ENCODE assay signal across 8 cellular contexts in the genomic region with DNA sequence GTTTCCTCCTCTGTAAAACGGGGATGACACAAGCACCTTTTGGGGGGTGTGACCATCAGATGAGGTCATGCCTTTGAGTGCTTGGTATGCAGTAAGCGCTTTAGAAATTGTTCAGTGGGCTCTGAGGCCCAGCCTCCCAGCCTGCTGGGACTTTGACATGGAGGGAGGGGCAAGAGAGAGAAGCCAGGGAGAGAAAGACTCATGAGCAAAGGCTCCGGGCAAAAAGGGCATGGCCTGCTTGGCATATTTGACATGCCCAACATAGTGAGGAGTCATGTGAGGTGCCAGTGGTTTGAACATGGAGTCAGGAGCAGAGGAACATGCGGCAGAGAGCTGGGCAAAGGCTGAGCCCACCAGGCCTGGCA. TPM values are rescaled to one million over a fixed set of nuclear protein-coding genes. Genes with fewer than 3 reads are reported as not detected.
DNase-seq lines count a peak whose midpoint lies in the region; ATAC-seq and TF ChIP-seq lines count a peak whose summit lies in the region.

No MANE protein-coding gene starts in this region.

- H3K36me3 Mint-ChIP-seq in activated CD4-positive, alpha-beta T cell treated with anti-CD3 and anti-CD28 coated beads for 36 hours (ENCODE audit: low read depth) = no peaks in the 10 kb centered on the region
- H3K36me3 Mint-ChIP-seq in chondrocyte (ENCODE audit: low read depth) = peaks cover 14% of the 10 kb centered on the region

- no peaks in the 10 kb centered on the region for H3K9me3 ChIP-seq in upper lobe of left lung

- H3K4me1 ChIP-seq in mesendoderm (ENCODE audit: control insufficient read depth, low read depth, low read length) (peaks cover 4% of the 10 kb centered on the region), upper lobe of left lung (peaks cover 23 to 32% (median 28%) of the 10 kb centered on the region in 4 donors)

- no peak overlapping the region for H3K4ac ChIP-seq in mesendoderm (ENCODE audit: low read depth, low read length)

- no peaks in the 10 kb centered on the region for H3K79me2 ChIP-seq in mesendoderm (ENCODE audit: control insufficient read depth, insufficient read depth, low read length)

- H3K18ac ChIP-seq in mesendoderm (ENCODE audit: low read length) = no peak overlapping the region

- no peak overlapping the region for H4K8ac ChIP-seq in mesendoderm (ENCODE audit: low read depth, low read length)

- no peak overlapping the region for H2BK120ac ChIP-seq in mesendoderm (ENCODE audit: low read depth, low read length)

- POLR2A ChIA-PET in activated CD4-positive, alpha-beta T cell treated with anti-CD3 and anti-CD28 coated beads for 36 hours (lab: Charles Lee) = no interaction called here

- H3K9ac ChIP-seq in mesendoderm (ENCODE audit: low read length) = peak overlapping the region; percentile 40

- intact Hi-C loops in activated CD4-positive, alpha-beta T cell treated with anti-CD3 and anti-CD28 coated beads for 36 hours (cut with DNase I, micrococcal nuclease) = loop anchor here (1.0 to 2.0 kb wide), 4 partner anchors 80 to 204 kb away; a partner anchor contains a TSS

- no CpG with 5 or more reads among the region's 4 CpGs for WGBS in mesendoderm (ENCODE audit: extremely low coverage, insufficient coverage, low lambda C conversion rate)
- 44 to 58% methylated on average over 4 of the region's 4 CpGs for WGBS in upper lobe of left lung, 2 donors

- no peaks in the 10 kb centered on the region for H3K36me3 ChIP-seq in mesendoderm (ENCODE audit: control insufficient read depth, insufficient read depth, low read length)
- H3K36me3 ChIP-seq in upper lobe of left lung = no peaks in the 10 kb centered on the region

- H2AK5ac ChIP-seq in mesendoderm (ENCODE audit: low read length) = peak overlapping the region; percentile 75

- H2BK5ac ChIP-seq in mesendoderm (ENCODE audit: low read length) = no peak overlapping the region

- no peak for TF ChIP-seq POLR2A in upper lobe of left lung (IDR thresholded peaks at IDR 0.05)

- TF ChIP-seq EP300 in upper lobe of left lung (IDR thresholded peaks at IDR 0.05) = no peak

- CTCF ChIA-PET in activated CD4-positive, alpha-beta T cell treated with anti-CD3 and anti-CD28 coated beads for 36 hours (lab: Charles Lee) = interaction anchor here (0.8 to 6.2 kb wide), 6 partner anchors 8 to 200 kb away, joined by 3 to 105 read pairs (median 3); no protein-coding TSS in a partner anchor

- no peak overlapping the region for H3K4me3 Mint-ChIP-seq in activated CD4-positive, alpha-beta T cell treated with anti-CD3 and anti-CD28 coated beads for 36 hours
- H3K4me3 Mint-ChIP-seq in chondrocyte (ENCODE audit: unreplicated experiment) = no peak overlapping the region

- H3K9me3 Mint-ChIP-seq in activated CD4-positive, alpha-beta T cell treated with anti-CD3 and anti-CD28 coated beads for 36 hours (ENCODE audit: low read depth) = no peaks in the 10 kb centered on the region
- no peaks in the 10 kb centered on the region for H3K9me3 Mint-ChIP-seq in chondrocyte (ENCODE audit: low read depth)

- H3K4me3 ChIP-seq in mesendoderm (ENCODE audit: low read length) (no peak overlapping the region), upper lobe of left lung (no peak overlapping the region)

- H3K27me3 Mint-ChIP-seq in activated CD4-positive, alpha-beta T cell treated with anti-CD3 and anti-CD28 coated beads for 36 hours = peaks cover 6% of the 10 kb centered on the region
- no peaks in the 10 kb centered on the region for H3K27me3 Mint-ChIP-seq in chondrocyte (ENCODE audit: low read depth)

- H3K4me1 Mint-ChIP-seq in activated CD4-positive, alpha-beta T cell treated with anti-CD3 and anti-CD28 coated beads for 36 hours = peaks cover 5% of the 10 kb centered on the region
- peaks cover 44% of the 10 kb centered on the region for H3K4me1 Mint-ChIP-seq in chondrocyte (ENCODE audit: low read depth)

- H3K23ac ChIP-seq in mesendoderm (ENCODE audit: low read length) = no peak overlapping the region

- no peak overlapping the region for H4K5ac ChIP-seq in mesendoderm (ENCODE audit: low read length)

- peak overlapping the region; percentile 50 for H3K56ac ChIP-seq in mesendoderm (ENCODE audit: low read length)

- H2BK15ac ChIP-seq in mesendoderm (replicated peaks; ENCODE audit: low read depth) = no peak overlapping the region

- peak; percentile 52 for ATAC-seq in activated CD4-positive, alpha-beta T cell treated with anti-CD3 and anti-CD28 coated beads for 36 hours
- peak; percentile 20 to 44 for ATAC-seq in upper lobe of left lung (ENCODE audit: low FRiP score in 2 of 2)

- no peaks in the 10 kb centered on the region for H3K27me3 ChIP-seq in mesendoderm (ENCODE audit: insufficient read depth, low read length, poor library complexity)
- H3K27me3 ChIP-seq in upper lobe of left lung = no peaks in the 10 kb centered on the region

- H3K79me1 ChIP-seq in mesendoderm (ENCODE audit: low read length) = no peaks in the 10 kb centered on the region

- TF ChIP-seq CTCF in chondrocyte (IDR thresholded peaks at IDR 0.05) (no peak), upper lobe of left lung (IDR thresholded peaks at IDR 0.05) (peak in 1 of 6 experiments; percentile 38)

- no peak overlapping the region for H3K27ac Mint-ChIP-seq in activated CD4-positive, alpha-beta T cell treated with anti-CD3 and anti-CD28 coated beads for 36 hours
- peak overlapping the region; percentile 85 for H3K27ac Mint-ChIP-seq in chondrocyte (ENCODE audit: unreplicated experiment)

- H3K4me2 ChIP-seq in mesendoderm (ENCODE audit: low read length) = peak overlapping the region; percentile 23

- H3K27ac ChIP-seq in mesendoderm (ENCODE audit: low read depth, low read length) = no peak overlapping the region
- peak overlapping the region; percentile 73 to 84 (median 78) for H3K27ac ChIP-seq in upper lobe of left lung

- DNase-seq in activated CD4-positive, alpha-beta T cell treated with anti-CD3 and anti-CD28 coated beads for 36 hours = no peak
- no peak for DNase-seq in activated CD4-positive, alpha-beta T cell treated with anti-CD3 and anti-CD28 coated beads for 1 hour
- peak; percentile 50 for DNase-seq in chondrocyte (ENCODE audit: low spot score)
- DNase-seq in mesendoderm = peak; percentile 77
- peak in 1 of 2 donors; percentile 46 for DNase-seq in upper lobe of left lung
- DNase-seq in C1 segment of cervical spinal cord (lab: John Stamatoyannopoulos, UW) = no peak
- DNase-seq in activated T-cell treated with anti-CD3 and anti-CD28 coated beads for 4 hours = no peak
- DNase-seq in NCI-H2081 treated with DMSO at 0.1 percent for 48 hours (lab: John Stamatoyannopoulos, UW) = no peak

RNA-seq across cellular contexts. Expression of a gene that starts 14.0 kb away (rescaled TPM):
- total RNA-seq in activated CD4-positive, alpha-beta T cell treated with anti-CD3 and anti-CD28 coated beads for 36 hours = under 1 TPM; 0.64 to 0.88 TPM
- total RNA-seq in chondrocyte (227 to 272 TPM (median 249 TPM) in 3 replicates), upper lobe of left lung (1,000 to 10,000 TPM in 1 of 6 donors, 100 to 1,000 TPM in 5; 325 to 1,095 (median 550) TPM)
- polyA plus RNA-seq in mesendoderm (2013, experiment 1 of 2) = 1.7 TPM
- 2.4 TPM for polyA plus RNA-seq in mesendoderm (2013, experiment 2 of 2)

Comparison
In these comparisons a context has a peak if more than half of its experiments do, and no peak if none do; other contexts are left out.
1. DNase-seq: peak in chondrocyte (single experiment) and mesendoderm (single experiment); none in activated CD4-positive, alpha-beta T cell treated with anti-CD3 and anti-CD28 coated beads for 36 hours (single experiment), activated CD4-positive, alpha-beta T cell treated with anti-CD3 and anti-CD28 coated beads for 1 hour (single experiment), C1 segment of cervical spinal cord (0 of 14), activated T-cell treated with anti-CD3 and anti-CD28 coated beads for 4 hours (single experiment) and NCI-H2081 treated with DMSO at 0.1 percent for 48 hours (single experiment).
2. RNA of a gene that starts 14.0 kb away (total RNA-seq): 325 to 1,095 TPM in upper lobe of left lung and 227 to 272 TPM in chondrocyte; 0.64 to 0.88 TPM in activated CD4-positive, alpha-beta T cell treated with anti-CD3 and anti-CD28 coated beads for 36 hours; every median in the first group is over 100 times any median in the second.